Comparison of ENCODE assay signal across 8 cellular contexts in genomic region chr1:220045356-220046051, GRCh38. TPM values are rescaled to one million over a fixed set of nuclear protein-coding genes. Genes with fewer than 3 reads are reported as not detected.
DNase-seq lines count a peak whose midpoint lies in the region; ATAC-seq and TF ChIP-seq lines count a peak whose summit lies in the region.

No MANE protein-coding gene starts in this region.

- peak; percentile 31 for ATAC-seq in DND-41 (ENCODE audit: insufficient read depth, low read depth)
- ATAC-seq in SK-N-SH treated with all-trans-retinoic acid at 6 μM for 48 hours: peak; percentile 28
- no peak for ATAC-seq in HG03571 (IDR thresholded peaks at IDR 0.05; ENCODE audit: unreplicated experiment)

- H2BK20ac ChIP-seq in H9 (ENCODE audit: low read depth, low read length, poor library complexity, severe bottlenecking): no peak overlapping the region

- H3K27ac Mint-ChIP-seq in H9: peak overlapping the region; percentile 70 to 97 (median 96); a peak in 6 of 7 replicates

- no peak overlapping the region for H4K5ac ChIP-seq in H9 (ENCODE audit: insufficient read length, low read depth, low read length)

- peak overlapping the region; percentile 87 to 93 for H3K4me3 Mint-ChIP-seq in H9

- H3K23ac ChIP-seq in H9 (ENCODE audit: insufficient read length, low read depth, low read length) (no peak overlapping the region), neuronal stem cell (ENCODE audit: low read depth, low read length, poor library complexity) (no peak overlapping the region)

- H4K8ac ChIP-seq in H9 (replicated peaks; ENCODE audit: insufficient read length, low read depth, low read length): no peak overlapping the region
- H4K8ac ChIP-seq in neuronal stem cell (ENCODE audit: low read depth, low read length): no peak overlapping the region

- peaks cover 0 to 13% (median 0%) of the 10 kb centered on the region in 3 experiments; a peak in 4 of 7 replicates for H3K36me3 Mint-ChIP-seq in H9 (ENCODE audit: insufficient read depth in 1 of 3, low read depth in 3 of 3)

- H2BK5ac ChIP-seq in H9 (ENCODE audit: insufficient read length, low read length) (no peak overlapping the region), neuronal stem cell (ENCODE audit: low read length) (no peak overlapping the region)

- no peaks in the 10 kb centered on the region for H3K23me2 ChIP-seq in H9 (ENCODE audit: insufficient read length, low read depth, low read length, poor library complexity, severe bottlenecking)

- H3K4me3 ChIP-seq in DND-41 (ENCODE audit: low read depth in 1 of 2, low read length in 2 of 2) (peak overlapping the region; percentile 56 to 83), epithelial cell of proximal tubule (ENCODE audit: low read depth, low read length) (peak overlapping the region; percentile 97), neuronal stem cell (ENCODE audit: low read length in 2 of 2) (peak overlapping the region; percentile 84 to 94)

- no peak overlapping the region for H3T11ph ChIP-seq in H9 (ENCODE audit: low read length)

- peaks cover 33% of the 10 kb centered on the region for H3K4me1 ChIP-seq in DND-41 (ENCODE audit: insufficient read depth, low read length)
- H3K4me1 ChIP-seq in H9 (ENCODE audit: insufficient read depth, low read length): no peaks in the 10 kb centered on the region
- peaks cover 0 to 3% of the 10 kb centered on the region in 2 donors for H3K4me1 ChIP-seq in neuronal stem cell (ENCODE audit: control insufficient read depth in 2 of 2, insufficient read depth in 1 of 2, low read depth in 1 of 2, low read length in 2 of 2)

- H2BK120ac ChIP-seq in H9 (ENCODE audit: low read depth, low read length, poor library complexity, severe bottlenecking) (no peak overlapping the region), neuronal stem cell (ENCODE audit: low read depth, low read length) (no peak overlapping the region)

- peaks cover 3% of the 10 kb centered on the region for H3K79me1 ChIP-seq in H9 (ENCODE audit: insufficient read depth, low read depth, low read length, poor library complexity, severe bottlenecking)
- peaks cover 2% of the 10 kb centered on the region for H3K79me1 ChIP-seq in neuronal stem cell (ENCODE audit: low read depth, low read length)

- H3K9ac ChIP-seq in DND-41 (ENCODE audit: low read depth, low read length): peak overlapping the region; percentile 71
- H3K9ac ChIP-seq in H9 (ENCODE audit: extremely low read depth, insufficient read length, low read length): peak overlapping the region; percentile 73
- no peak overlapping the region for H3K9ac ChIP-seq in neuronal stem cell (ENCODE audit: low read depth, low read length, poor library complexity)

- no peak for TF ChIP-seq CTCF in DND-41 (IDR thresholded peaks at IDR 0.05; ENCODE audit: borderline replicate concordance, extremely low read depth, low read length, poor library complexity, severe bottlenecking)
- TF ChIP-seq CTCF in H9 (conservative IDR thresholded peaks at IDR 0.05): no peak
- no peak for TF ChIP-seq CTCF in epithelial cell of proximal tubule (conservative IDR thresholded peaks at IDR 0.05; ENCODE audit: low read depth, low read length)

- H2BK15ac ChIP-seq in H9 (ENCODE audit: low read depth, low read length) (no peak overlapping the region), neuronal stem cell (ENCODE audit: low read length) (no peak overlapping the region)

- H3K79me2 ChIP-seq in DND-41 (ENCODE audit: insufficient read depth, low read length) (peaks cover 63% of the 10 kb centered on the region), H9 (ENCODE audit: insufficient read depth, low read length) (peaks cover 14% of the 10 kb centered on the region; the same call in 1 of the 2 replicates)

- H3K27me3 ChIP-seq in DND-41 (ENCODE audit: insufficient read depth, low read length, poor library complexity): no peaks in the 10 kb centered on the region
- H3K27me3 ChIP-seq in H9 (ENCODE audit: insufficient read depth, low read length): no peaks in the 10 kb centered on the region
- no peaks in the 10 kb centered on the region for H3K27me3 ChIP-seq in neuronal stem cell (ENCODE audit: control insufficient read depth in 3 of 3, insufficient read depth in 3 of 3, low read depth in 1 of 3, low read length in 3 of 3)

- H2AK5ac ChIP-seq in H9 (ENCODE audit: insufficient read length, low read length) (no peak overlapping the region), neuronal stem cell (ENCODE audit: low read depth, low read length) (no peak overlapping the region)

- H3K27me3 Mint-ChIP-seq in H9 (ENCODE audit: low read depth): no peaks in the 10 kb centered on the region

- no peaks in the 10 kb centered on the region for H3K9me3 Mint-ChIP-seq in H9

- H3K4ac ChIP-seq in H9 (ENCODE audit: low read depth, low read length) (no peak overlapping the region), neuronal stem cell (ENCODE audit: low read length) (no peak overlapping the region)

- H4K20me1 ChIP-seq in DND-41 (ENCODE audit: insufficient read depth, low read length): peaks cover 7% of the 10 kb centered on the region; the same call in 1 of the 2 replicates
- no peaks in the 10 kb centered on the region for H4K20me1 ChIP-seq in H9 (ENCODE audit: control insufficient read depth, insufficient read depth, insufficient read length)

- H3K4me2 ChIP-seq in DND-41 (ENCODE audit: insufficient read depth, low read length) (peak overlapping the region; percentile 69), H9 (ENCODE audit: insufficient read depth, insufficient read length, low read length) (peak overlapping the region; percentile 58), neuronal stem cell (ENCODE audit: insufficient read depth, low read length, poor library complexity, severe bottlenecking) (peak overlapping the region; percentile 86)

- no peak overlapping the region for H2BK12ac ChIP-seq in H9 (ENCODE audit: insufficient read length, low read depth, low read length)
- no peak overlapping the region for H2BK12ac ChIP-seq in neuronal stem cell (ENCODE audit: low read length)

- H3K27ac ChIP-seq in DND-41 (ENCODE audit: low read length) (peak overlapping the region; percentile 78), H9 (ENCODE audit: insufficient read length, low read depth, low read length) (no peak overlapping the region), neuronal stem cell (replicated peaks; ENCODE audit: low read length) (no peak overlapping the region)

- peaks cover 15% of the 10 kb centered on the region for H3K36me3 ChIP-seq in DND-41 (ENCODE audit: insufficient read depth, low read length)
- H3K36me3 ChIP-seq in neuronal stem cell (replicated peaks in 1 of 2; ENCODE audit: control insufficient read depth in 2 of 2, insufficient read depth in 2 of 2, low read length in 2 of 2): peaks cover 0 to 15% of the 10 kb centered on the region in 2 donors

- no peak overlapping the region for H3K56ac ChIP-seq in H9 (ENCODE audit: insufficient read length, low read depth, low read length)

- H3K14ac ChIP-seq in H9 (ENCODE audit: insufficient read depth, low read length): peak overlapping the region; percentile 24; the same call in 1 of the 2 replicates
- H3K14ac ChIP-seq in neuronal stem cell (ENCODE audit: low read length): no peak overlapping the region

- peak overlapping the region; percentile 87 for H2AFZ ChIP-seq in DND-41 (ENCODE audit: low read depth, low read length)
- no peak overlapping the region for H2AFZ ChIP-seq in H9 (ENCODE audit: low read length)
- peak overlapping the region; percentile 84 for H2AFZ ChIP-seq in neuronal stem cell (ENCODE audit: low read length)

- no peak overlapping the region for H3K18ac ChIP-seq in H9 (ENCODE audit: insufficient read length, low read depth, low read length)
- H3K18ac ChIP-seq in neuronal stem cell (ENCODE audit: low read length): no peak overlapping the region

- DNase-seq in DND-41 (peak; percentile 52), H9 (no peak), epithelial cell of proximal tubule (ENCODE audit: low read depth) (no peak), neuronal stem cell (ENCODE audit: low spot score) (no peak), NCI-H2029 treated with DMSO at 0.1 percent for 48 hours (lab: John Stamatoyannopoulos, UW) (no peak), activated gamma-delta T cell treated with Interleukin-2 at 50 U/mL for 16 hours (no peak)

- H3K9me3 ChIP-seq in DND-41 (ENCODE audit: insufficient read depth, low read length, severe bottlenecking): no peaks in the 10 kb centered on the region
- H3K9me3 ChIP-seq in H9 (ENCODE audit: control insufficient read depth, low read depth, low read length): no peaks in the 10 kb centered on the region
- H3K9me3 ChIP-seq in neuronal stem cell (replicated peaks in 1 of 2; ENCODE audit: control insufficient read depth in 2 of 2, insufficient read depth in 1 of 2, low read depth in 1 of 2, low read length in 2 of 2): no peaks in the 10 kb centered on the region

- WGBS in H9 (ENCODE audit: extremely low coverage, insufficient read length, low lambda C conversion rate): no CpG with 5 or more reads among the region's 17 CpGs
- no CpG with 5 or more reads among the region's 17 CpGs for WGBS in neuronal stem cell (ENCODE audit: extremely low coverage in 2 of 2, insufficient read length in 2 of 2, insufficient replicate concordance in 1 of 2), 2 donors

- H3K4me1 Mint-ChIP-seq in H9: peaks cover 6 to 11% of the 10 kb centered on the region in 2 experiments; a peak in 3 of 4 replicates

- H4K91ac ChIP-seq in H9 (ENCODE audit: insufficient read length, low read depth, low read length) (no peak overlapping the region), neuronal stem cell (ENCODE audit: low read depth, low read length, poor library complexity) (no peak overlapping the region)

RNA-seq across cellular contexts. Expression of gene EPRS1, which starts 0.8 kb away (rescaled TPM):
- total RNA-seq in H9 (2021) (121 and 128 TPM in 2 replicates), epithelial cell of proximal tubule (63.8 and 80.3 TPM in 2 replicates)
- polyA plus RNA-seq in neuronal stem cell (2013, experiment 1 of 2): 42.5 TPM
- polyA plus RNA-seq in neuronal stem cell (2013, experiment 2 of 2): 43.8 TPM

RNA-seq across cellular contexts. Expression of gene BPNT1, which starts 44.1 kb away (rescaled TPM):
- 13.6 TPM in 2 replicates for total RNA-seq in H9 (2021)
- 32.4 and 35.0 TPM in 2 replicates for total RNA-seq in epithelial cell of proximal tubule
- polyA plus RNA-seq in neuronal stem cell (2013, experiment 1 of 2): 14.4 TPM
- 13.9 TPM for polyA plus RNA-seq in neuronal stem cell (2013, experiment 2 of 2)

RNA-seq across cellular contexts. Expression of gene IARS2, which starts 48.4 kb away (rescaled TPM):
- total RNA-seq in H9 (2021) (72.9 and 73.5 TPM in 2 replicates), epithelial cell of proximal tubule (74.1 and 99.6 TPM in 2 replicates)
- 32.5 TPM for polyA plus RNA-seq in neuronal stem cell (2013, experiment 1 of 2)
- polyA plus RNA-seq in neuronal stem cell (2013, experiment 2 of 2): 31.9 TPM
